ENCODE assay signal across 31 cellular contexts in genomic region chr6:38955876-38956275, GRCh38.
"Had no signal": no experiment of that assay in that cellular context is flagged by ENCODE, and none has a peak within 500 bp of the region (broad histone marks: within the 10 kb centered on the region; RNA-seq: fewer than 3 reads in every experiment).

No MANE protein-coding gene starts in this region.

- H3K27me3 ChIP-seq: vagina had no signal

- H3K36me3 ChIP-seq: esophagus muscularis mucosa, heart right ventricle, vagina, WERI-Rb-1 had no signal

- H3K4me1 ChIP-seq: esophagus muscularis mucosa, heart right ventricle, vagina had no signal

- H3K9me3 Mint-ChIP-seq: central memory CD8-positive, alpha-beta T cell had no signal

- H3K27ac ChIP-seq: esophagus muscularis mucosa, foreskin keratinocyte, heart right ventricle, vagina, WERI-Rb-1 had no signal

- H3K4me1 Mint-ChIP-seq: activated CD4-positive, alpha-beta memory T cell treated with anti-CD3 and anti-CD28 coated beads, Interleukin-2, amount 10 ng/mL, durations not matched to agents 7 days and 5 days; activated CD4-positive, alpha-beta T cell treated with anti-CD3 and anti-CD28 coated beads, Interleukin-2, amount 10 ng/mL, durations not matched to agents 24 days and 14 days; activated T-helper 17 cell treated with anti-CD3 and anti-CD28 coated beads, Interleukin-2, amount 50 U/mL, for 72 hours; central memory CD8-positive, alpha-beta T cell; nephron; stimulated activated memory B cell treated with anti-CD40 and anti-IgM and Interleukin-4, amounts not matched to agents 10 μg/mL and 1 μg/mL and 100 μg/mL, for 72 hours; stimulated activated naive CD8-positive, alpha-beta T cell treated with anti-CD3 and anti-CD28 coated beads, Interleukin-15, amount 100 ng/mL, for 72 hours; T-helper 17 cell had no signal

- H3K27ac Mint-ChIP-seq: activated CD4-positive, alpha-beta memory T cell treated with anti-CD3 and anti-CD28 coated beads, Interleukin-2, amount 10 ng/mL, durations not matched to agents 7 days and 5 days; activated CD4-positive, alpha-beta T cell treated with anti-CD3 and anti-CD28 coated beads, Interleukin-2, amount 10 ng/mL, durations not matched to agents 24 days and 14 days; activated T-helper 17 cell treated with anti-CD3 and anti-CD28 coated beads, Interleukin-2, amount 50 U/mL, for 72 hours; nephron; progenitor cell of endocrine pancreas; stimulated activated memory B cell treated with anti-CD40 and anti-IgM and Interleukin-4, amounts not matched to agents 10 μg/mL and 1 μg/mL and 100 μg/mL, for 72 hours; stimulated activated naive CD8-positive, alpha-beta T cell treated with anti-CD3 and anti-CD28 coated beads, Interleukin-15, amount 100 ng/mL, for 72 hours; T-helper 17 cell; type B pancreatic cell had no signal

- H3K36me3 Mint-ChIP-seq: stimulated activated memory B cell treated with anti-CD40 and anti-IgM and Interleukin-4, amounts not matched to agents 10 μg/mL and 1 μg/mL and 100 μg/mL, for 72 hours; type B pancreatic cell had no signal

- H3K9me3 ChIP-seq: vagina had no signal

- H3K4me2 ChIP-seq: smooth muscle cell had no signal

- ATAC-seq: activated CD4-positive, CD25-positive, alpha-beta regulatory T cell treated with anti-CD3 and anti-CD28 coated beads, Interleukin-2, amount 50 U/mL, for 24 hours; activated T-cell treated with anti-CD3 and anti-CD28 coated beads, Interleukin-2, amount 50 U/mL, for 4 hours; activated T-helper 17 cell treated with anti-CD3 and anti-CD28 coated beads, Interleukin-2, amount 50 U/mL, for 72 hours; foreskin keratinocyte; stimulated activated memory B cell treated with anti-CD40 and anti-IgM and Interleukin-4, amounts not matched to agents 10 μg/mL and 1 μg/mL and 100 μg/mL, for 72 hours; stimulated activated naive CD8-positive, alpha-beta T cell treated with anti-CD3 and anti-CD28 coated beads, Interleukin-15, amount 100 ng/mL, for 72 hours; T-helper 17 cell had no signal

- FAIRE-seq: astrocyte had no signal

- H3K4me3 ChIP-seq: esophagus muscularis mucosa, heart right ventricle, smooth muscle cell, vagina had no signal

- DNase-seq: activated CD4-positive, alpha-beta memory T cell treated with anti-CD3 and anti-CD28 coated beads, Interleukin-2, amount 10 ng/mL, durations not matched to agents 7 days and 5 days; activated CD4-positive, alpha-beta T cell treated with anti-CD3 and anti-CD28 coated beads, Interleukin-2, amount 10 ng/mL, durations not matched to agents 24 days and 14 days; activated gamma-delta T cell treated with Interleukin-2 at 50 U/mL for 16 hours; activated naive CD4-positive, alpha-beta T cell treated with anti-CD3 and anti-CD28 coated beads, Interleukin-2, amount 50 U/mL, for 16 hours; activated T-cell treated with anti-CD3 and anti-CD28 coated beads, Interleukin-2, amount 50 U/mL, for 4 hours; amniotic stem cell; dermis blood vessel endothelial cell; effector CD4-positive, alpha-beta T cell; foreskin keratinocyte; heart right ventricle; kidney glomerular epithelial cell; mesenchymal stem cell; retina; stimulated activated CD4-positive, alpha-beta T cell treated with anti-CD3 and anti-CD28 coated beads, Interleukin-1b, Interleukin-23, amount 100 ng/mL, for 48 hours; stimulated activated CD4-positive, alpha-beta T cell treated with anti-CD3 and anti-CD28 coated beads, Interleukin-4, amount 100 ng/mL, for 4 hours; stimulated activated CD8-positive, alpha-beta memory T cell treated with anti-CD3 and anti-CD28 coated beads, Interleukin-4, amount 100 ng/mL, for 48 hours; stimulated activated naive CD8-positive, alpha-beta T cell treated with anti-CD3 and anti-CD28 coated beads, Interleukin-15, amount 100 ng/mL, for 72 hours; T-helper 17 cell; T1000; WERI-Rb-1 had no signal

- H3K4me3 Mint-ChIP-seq: activated CD4-positive, alpha-beta memory T cell treated with anti-CD3 and anti-CD28 coated beads, Interleukin-2, amount 10 ng/mL, durations not matched to agents 7 days and 5 days; activated CD4-positive, alpha-beta T cell treated with anti-CD3 and anti-CD28 coated beads, Interleukin-2, amount 10 ng/mL, durations not matched to agents 24 days and 14 days; activated T-cell treated with anti-CD3 and anti-CD28 coated beads, Interleukin-2, amount 50 U/mL, for 4 hours; activated T-helper 17 cell treated with anti-CD3 and anti-CD28 coated beads, Interleukin-2, amount 50 U/mL, for 72 hours; central memory CD8-positive, alpha-beta T cell; nephron; stimulated activated memory B cell treated with anti-CD40 and anti-IgM and Interleukin-4, amounts not matched to agents 10 μg/mL and 1 μg/mL and 100 μg/mL, for 72 hours; stimulated activated naive CD8-positive, alpha-beta T cell treated with anti-CD3 and anti-CD28 coated beads, Interleukin-15, amount 100 ng/mL, for 72 hours; T-helper 17 cell; type B pancreatic cell had no signal
